In genomic region chr2:144668493-144669110, GRCh38 we compare ENCODE assay signal across 25 cellular contexts.
"Had no signal": no experiment of that assay in that cellular context is flagged by ENCODE, and none has a peak within 500 bp of the region (broad histone marks: within the 10 kb centered on the region; RNA-seq: fewer than 3 reads in every experiment).

No MANE protein-coding gene starts in this region.

- H3K4me1 ChIP-seq: gastroesophageal sphincter, neural progenitor cell, sigmoid colon, thyroid gland, uterus had no signal

- H3K36me3 Mint-ChIP-seq: natural killer cell treated with Interleukin-12 subunit alpha and Interleukin-12 subunit beta and Interleukin-15 and Interleukin-18, amount 100 ng/mL, for 72 hours; neural progenitor cell had no signal

- H3K27ac ChIP-seq: gastroesophageal sphincter, hepatocyte, neural progenitor cell, ovary, right atrium auricular region, sigmoid colon, skin epidermis, thyroid gland, upper lobe of left lung, uterus had no signal

- FAIRE-seq: endometrium, kidney had no signal

- H3K9me3 ChIP-seq: gastroesophageal sphincter, ovary, right atrium auricular region, sigmoid colon, thyroid gland, upper lobe of left lung, uterus had no signal

- H3K36me3 ChIP-seq: gastroesophageal sphincter, neural progenitor cell, ovary, right atrium auricular region, sigmoid colon, thyroid gland, upper lobe of left lung, uterus had no signal

- H3K4me3 Mint-ChIP-seq: natural killer cell treated with Interleukin-12 subunit alpha and Interleukin-12 subunit beta and Interleukin-15 and Interleukin-18, amount 100 ng/mL, for 72 hours; neural progenitor cell had no signal

- H2AFZ ChIP-seq: hepatocyte had no signal

- H3K4me2 ChIP-seq: hepatocyte, neural progenitor cell had no signal

- H3K27me3 ChIP-seq: gastroesophageal sphincter, hepatocyte, neural progenitor cell, ovary, right atrium auricular region, sigmoid colon, thyroid gland, upper lobe of left lung, uterus had no signal

- H3K9ac ChIP-seq: neural progenitor cell had no signal

- ATAC-seq: esophagus mucosa; gastroesophageal sphincter; left colon; left ventricle myocardium superior; natural killer cell treated with Interleukin-12 subunit alpha and Interleukin-12 subunit beta and Interleukin-15 and Interleukin-18, amount 100 ng/mL, for 72 hours had no signal

- H3K79me2 ChIP-seq: hepatocyte had no signal

- H3K4me3 ChIP-seq: gastroesophageal sphincter, hepatocyte, lung, neural progenitor cell, ovary, right atrium auricular region, sigmoid colon, skin epidermis, thyroid gland, upper lobe of left lung, uterus had no signal

- DNase-seq: cortex of kidney; effector memory CD4-positive, alpha-beta T cell; glutamatergic neuron; kidney; left colon; left ventricle myocardium superior; mesenchymal stem cell; midbrain; nucleus accumbens; ovary; sigmoid colon; stimulated activated CD4-positive, alpha-beta T cell treated with anti-CD3 and anti-CD28 coated beads, Interleukin-2, amount 100 ng/mL, for 48 hours; stimulated activated naive CD4-positive, alpha-beta T cell treated with Interleukin-2 at 50 U/mL for 16 hours; thyroid gland; upper lobe of left lung; uterus had no signal

- H3K9me3 Mint-ChIP-seq: neural progenitor cell had no signal
